ENCODE assay signal across 9 cellular contexts in the genomic region with DNA sequence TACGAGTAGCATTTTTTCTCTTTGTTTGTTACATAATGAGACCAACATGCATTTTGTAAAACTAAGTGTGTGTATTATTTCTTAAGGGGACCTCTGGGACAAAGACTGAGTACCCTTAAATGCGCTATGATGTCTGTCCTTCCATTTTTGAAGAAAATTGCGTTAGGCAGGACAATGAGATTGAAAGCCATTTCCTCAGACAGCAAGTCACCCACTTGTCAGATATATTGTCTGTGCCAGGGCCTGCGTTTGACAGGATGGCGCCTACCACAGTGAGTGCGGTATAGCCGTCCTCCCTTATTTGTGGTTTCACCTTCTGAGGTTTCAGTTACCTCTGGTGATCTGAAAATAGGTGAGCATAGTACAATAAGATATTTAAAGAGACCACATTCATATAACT. TPM values are rescaled to one million over a fixed set of nuclear protein-coding genes. Genes with fewer than 3 reads are reported as not detected.
DNase-seq lines count a peak whose midpoint lies in the region; ATAC-seq and TF ChIP-seq lines count a peak whose summit lies in the region.
"Had no signal": no experiment of that assay in that cellular context is flagged by ENCODE, and none has a peak within 500 bp of the region (broad histone marks: within the 10 kb centered on the region; RNA-seq: fewer than 3 reads in every experiment).

No MANE protein-coding gene starts in this region.

- no peak for DNase-seq in DND-41
- DNase-seq in OCI-LY7 (ENCODE audit: low spot score), result no peak
- no peak for DNase-seq in GM13977 (ENCODE audit: low spot score)
- DNase-seq in 8988T, result no peak
- no peak for DNase-seq in RWPE1 (ENCODE audit: low spot score)
- DNase-seq in nephron progenitor cell, result no peak
- DNase-seq: MG63 had no signal

- H3K4me3 ChIP-seq in DND-41 (ENCODE audit: low read depth in 1 of 2, low read length in 2 of 2), result no peak overlapping the region
- H3K4me3 ChIP-seq in OCI-LY7 (ENCODE audit: low read depth, low read length, poor library complexity, severe bottlenecking), result no peak overlapping the region

- no peak overlapping the region for H3K9ac ChIP-seq in DND-41 (ENCODE audit: low read depth, low read length)

- peaks cover 55% of the 10 kb centered on the region for H3K4me1 Mint-ChIP-seq in activated naive CD8-positive, alpha-beta T cell (ENCODE audit: low read depth)
- H3K4me1 Mint-ChIP-seq in nephron (peaks cover 35% of the 10 kb centered on the region), nephron progenitor cell (peaks cover 36% of the 10 kb centered on the region)

- no peaks in the 10 kb centered on the region for H3K27me3 Mint-ChIP-seq in activated naive CD8-positive, alpha-beta T cell
- peaks cover 3% of the 10 kb centered on the region for H3K27me3 Mint-ChIP-seq in nephron (ENCODE audit: low read depth)
- H3K27me3 Mint-ChIP-seq in nephron progenitor cell (ENCODE audit: low read depth, poor library complexity), result peaks cover under 1% of the 10 kb centered on the region

- POLR2A ChIA-PET in OCI-LY7 (lab: Charles Lee) (interaction anchor here (0.7 to 1.4 kb wide), 3 partner anchors 13 to 18 kb away, joined by 3 to 7 read pairs (median 4); a partner anchor contains a TSS), RWPE1 (lab: Yijun Ruan, JAX; ENCODE audit: low non-redundant PET) (interaction anchor here (0.6 kb wide), 2 partner anchors 29 to 607 kb away, joined by 3 to 5 read pairs; no protein-coding TSS in a partner anchor)

- H3K4me3 Mint-ChIP-seq in activated naive CD8-positive, alpha-beta T cell, result peak overlapping the region; percentile 87
- H3K4me3 Mint-ChIP-seq in nephron, result peak overlapping the region; percentile 38 to 56 (median 43)
- H3K4me3 Mint-ChIP-seq in nephron progenitor cell, result no peak overlapping the region

- no peak overlapping the region for H3K27ac ChIP-seq in DND-41 (ENCODE audit: low read length)
- no peak overlapping the region for H3K27ac ChIP-seq in OCI-LY7 (ENCODE audit: low read depth, low read length, poor library complexity, severe bottlenecking)
- H3K27ac ChIP-seq in RWPE1, result no peak overlapping the region

- no peaks in the 10 kb centered on the region for H3K27me3 ChIP-seq in DND-41 (ENCODE audit: insufficient read depth, low read length, poor library complexity)
- H3K27me3 ChIP-seq: MG63 had no signal

- TF ChIP-seq CTCF in DND-41 (IDR thresholded peaks at IDR 0.05; ENCODE audit: borderline replicate concordance, extremely low read depth, low read length, poor library complexity, severe bottlenecking) (no peak), OCI-LY7 (conservative IDR thresholded peaks at IDR 0.05; ENCODE audit: low read length) (no peak), nephron (IDR thresholded peaks at IDR 0.05; ENCODE audit: unreplicated experiment in 3 of 3) (no peak), GM13977 (IDR thresholded peaks at IDR 0.05; ENCODE audit: extremely low read depth, insufficient read depth, missing control alignments) (no peak), RWPE1 (conservative IDR thresholded peaks at IDR 0.05; ENCODE audit: low read depth) (no peak), nephron progenitor cell (IDR thresholded peaks at IDR 0.05) (no peak)

- peaks cover 27% of the 10 kb centered on the region for H3K4me1 ChIP-seq in DND-41 (ENCODE audit: insufficient read depth, low read length)
- peaks cover 18% of the 10 kb centered on the region for H3K4me1 ChIP-seq in OCI-LY7 (ENCODE audit: insufficient read depth, low read length, poor library complexity, severe bottlenecking)

- H3K9me2 ChIP-seq in OCI-LY7 (ENCODE audit: insufficient read depth, low read length), result no peaks in the 10 kb centered on the region

- peak overlapping the region; percentile 96; the same call in 1 of the 2 replicates for H3K4me2 ChIP-seq in DND-41 (ENCODE audit: insufficient read depth, low read length)
- H3K4me2 ChIP-seq in OCI-LY7 (ENCODE audit: low read length), result peak overlapping the region; percentile 84

- peak overlapping the region; percentile 61 for H3K27ac Mint-ChIP-seq in activated naive CD8-positive, alpha-beta T cell
- H3K27ac Mint-ChIP-seq in nephron (peak overlapping the region in 1 of 3 experiments; percentile 30), nephron progenitor cell (no peak overlapping the region)

- CTCF ChIA-PET in OCI-LY7 (lab: Charles Lee; ENCODE audit: unreplicated experiment), result no interaction called here
- CTCF ChIA-PET in RWPE1 (lab: Yijun Ruan, JAX), result interaction anchor here (0.6 kb wide), 1 partner anchor 71 kb away, joined by 3 read pairs; no protein-coding TSS in a partner anchor

- H2AFZ ChIP-seq in DND-41 (ENCODE audit: low read depth, low read length) (no peak overlapping the region), OCI-LY7 (ENCODE audit: low read length) (no peak overlapping the region)

- BruUV-seq in OCI-LY7 (replicated peaks; lab: Mats Ljungman, UMichigan), result no TSS peak

- H4K20me1 ChIP-seq in DND-41 (ENCODE audit: insufficient read depth, low read length) (peaks cover 30% of the 10 kb centered on the region; the same call in 1 of the 2 replicates), OCI-LY7 (ENCODE audit: insufficient read depth, low read length) (no peaks in the 10 kb centered on the region)

- H3K36me3 ChIP-seq in DND-41 (ENCODE audit: insufficient read depth, low read length) (peaks cover 14% of the 10 kb centered on the region; the same call in 1 of the 2 replicates), OCI-LY7 (ENCODE audit: insufficient read depth, low read length) (peaks cover 13% of the 10 kb centered on the region; the same call in 1 of the 2 replicates)

- H3K36me3 Mint-ChIP-seq in activated naive CD8-positive, alpha-beta T cell, result peaks cover 2% of the 10 kb centered on the region
- H3K36me3 Mint-ChIP-seq in nephron (ENCODE audit: low read depth) (no peaks in the 10 kb centered on the region), nephron progenitor cell (ENCODE audit: low read depth) (no peaks in the 10 kb centered on the region)

- intact Hi-C loops in OCI-LY7 (cut with micrococcal nuclease; ENCODE audit: unreplicated experiment), result no loop called here

- H3K9me3 Mint-ChIP-seq in activated naive CD8-positive, alpha-beta T cell (ENCODE audit: low read depth), result no peaks in the 10 kb centered on the region
- H3K9me3 Mint-ChIP-seq in nephron (no peaks in the 10 kb centered on the region), nephron progenitor cell (no peaks in the 10 kb centered on the region)

- no peak for ATAC-seq in DND-41 (ENCODE audit: insufficient read depth, low read depth)

- H3K79me2 ChIP-seq in DND-41 (ENCODE audit: insufficient read depth, low read length) (peaks cover 66% of the 10 kb centered on the region), OCI-LY7 (ENCODE audit: insufficient read depth, low read depth, low read length) (peaks cover 35% of the 10 kb centered on the region; the same call in 1 of the 2 replicates)

- H3K9me3 ChIP-seq in DND-41 (ENCODE audit: insufficient read depth, low read length, severe bottlenecking), result no peaks in the 10 kb centered on the region
- H3K9me3 ChIP-seq in OCI-LY7 (ENCODE audit: low read length), result no peaks in the 10 kb centered on the region
- H3K9me3 ChIP-seq: MG63 had no signal

- in situ Hi-C loops in GM13977 (cut with MboI; ENCODE audit: low pct_unique_long_range_greater_than_20kb, low sequenced_read_pairs, unreplicated experiment), result no loop called here

RNA-seq across cellular contexts. Expression of a gene that starts 2.2 kb away (rescaled TPM):
- 22.4 and 24.9 TPM in 2 replicates for total RNA-seq in OCI-LY7 (2014; rRNA removed; shearing (Covaris generic))
- 40.0 and 43.0 TPM in 2 replicates for total RNA-seq in OCI-LY7 (2022)

RNA-seq across cellular contexts. Expression of a gene that starts 17.3 kb away (rescaled TPM):
- total RNA-seq in OCI-LY7 (2014; rRNA removed; shearing (Covaris generic)), result 30.6 and 39.4 TPM in 2 replicates
- total RNA-seq in OCI-LY7 (2022), result 69.6 and 71.1 TPM in 2 replicates
